ENCODE assay signal across 1 cellular context in the genomic region with DNA sequence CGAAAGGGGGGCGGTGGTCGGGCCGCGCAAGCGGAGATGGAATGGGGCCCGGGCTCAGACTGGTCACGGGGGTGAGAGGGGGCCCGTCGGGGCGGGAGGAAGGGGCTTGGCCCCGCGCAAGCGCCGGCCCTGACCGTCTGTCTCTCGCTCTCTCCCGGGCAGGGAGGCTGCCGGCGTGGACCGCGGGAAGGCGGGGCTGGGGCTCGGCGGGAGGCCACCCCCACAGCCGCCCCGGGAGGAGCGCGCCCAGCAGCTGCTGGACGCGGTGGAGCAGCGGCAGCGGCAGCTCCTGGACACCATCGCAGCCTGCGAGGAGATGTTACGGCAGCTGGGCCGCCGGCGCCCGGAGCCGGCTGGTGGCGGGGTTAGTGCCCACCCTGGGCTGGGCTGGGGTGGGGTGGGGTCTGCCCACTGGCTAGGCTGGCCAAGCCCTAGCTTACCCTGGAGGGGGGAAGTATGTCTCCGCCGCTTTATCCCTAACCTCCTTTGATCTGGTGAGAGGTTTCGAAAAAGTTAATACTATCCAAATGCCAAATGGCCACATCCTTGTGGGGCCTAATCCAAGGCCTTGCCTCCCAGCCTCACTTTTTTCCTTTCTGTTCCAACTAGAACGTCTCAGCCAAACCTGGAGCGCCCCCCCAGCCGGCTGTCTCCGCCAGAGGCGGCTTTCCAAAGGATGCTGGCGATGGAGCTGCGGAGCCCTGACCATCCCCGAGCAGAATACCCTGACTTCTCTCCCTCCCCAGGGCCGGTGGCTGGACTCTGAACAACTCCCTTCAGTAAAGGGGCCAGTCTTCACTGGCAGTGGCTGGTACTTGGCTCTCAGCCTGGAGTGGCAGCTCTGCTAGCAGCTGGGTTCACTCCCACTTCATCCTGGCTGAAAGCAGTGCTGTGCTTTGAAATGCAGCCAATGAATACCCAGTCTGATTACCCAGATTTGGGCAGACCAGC.
TF ChIP-seq lines count a peak whose summit lies in the region.

No MANE protein-coding gene starts in this region.

TF ChIP-seq in K562, 482 proteins besides CTCF, POLR2A, EP300 and RAD21 (continued from another document and continues in another):
- TF ChIP-seq, protein P1, sequence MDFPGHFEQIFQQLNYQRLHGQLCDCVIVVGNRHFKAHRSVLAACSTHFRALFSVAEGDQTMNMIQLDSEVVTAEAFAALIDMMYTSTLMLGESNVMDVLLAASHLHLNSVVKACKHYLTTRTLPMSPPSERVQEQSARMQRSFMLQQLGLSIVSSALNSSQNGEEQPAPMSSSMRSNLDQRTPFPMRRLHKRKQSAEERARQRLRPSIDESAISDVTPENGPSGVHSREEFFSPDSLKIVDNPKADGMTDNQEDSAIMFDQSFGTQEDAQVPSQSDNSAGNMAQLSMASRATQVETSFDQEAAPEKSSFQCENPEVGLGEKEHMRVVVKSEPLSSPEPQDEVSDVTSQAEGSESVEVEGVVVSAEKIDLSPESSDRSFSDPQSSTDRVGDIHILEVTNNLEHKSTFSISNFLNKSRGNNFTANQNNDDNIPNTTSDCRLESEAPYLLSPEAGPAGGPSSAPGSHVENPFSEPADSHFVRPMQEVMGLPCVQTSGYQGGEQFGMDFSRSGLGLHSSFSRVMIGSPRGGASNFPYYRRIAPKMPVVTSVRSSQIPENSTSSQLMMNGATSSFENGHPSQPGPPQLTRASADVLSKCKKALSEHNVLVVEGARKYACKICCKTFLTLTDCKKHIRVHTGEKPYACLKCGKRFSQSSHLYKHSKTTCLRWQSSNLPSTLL (IDR thresholded peaks at IDR 0.05), result no peak
- TF ChIP-seq TBP (optimal IDR thresholded peaks at IDR 0.05; ENCODE audit: low read depth, low read length), result peak; percentile 15
- TF ChIP-seq ZC3H11A (IDR thresholded peaks at IDR 0.05; ENCODE audit: low read depth, low read length), result no peak
- TF ChIP-seq, protein P2, sequence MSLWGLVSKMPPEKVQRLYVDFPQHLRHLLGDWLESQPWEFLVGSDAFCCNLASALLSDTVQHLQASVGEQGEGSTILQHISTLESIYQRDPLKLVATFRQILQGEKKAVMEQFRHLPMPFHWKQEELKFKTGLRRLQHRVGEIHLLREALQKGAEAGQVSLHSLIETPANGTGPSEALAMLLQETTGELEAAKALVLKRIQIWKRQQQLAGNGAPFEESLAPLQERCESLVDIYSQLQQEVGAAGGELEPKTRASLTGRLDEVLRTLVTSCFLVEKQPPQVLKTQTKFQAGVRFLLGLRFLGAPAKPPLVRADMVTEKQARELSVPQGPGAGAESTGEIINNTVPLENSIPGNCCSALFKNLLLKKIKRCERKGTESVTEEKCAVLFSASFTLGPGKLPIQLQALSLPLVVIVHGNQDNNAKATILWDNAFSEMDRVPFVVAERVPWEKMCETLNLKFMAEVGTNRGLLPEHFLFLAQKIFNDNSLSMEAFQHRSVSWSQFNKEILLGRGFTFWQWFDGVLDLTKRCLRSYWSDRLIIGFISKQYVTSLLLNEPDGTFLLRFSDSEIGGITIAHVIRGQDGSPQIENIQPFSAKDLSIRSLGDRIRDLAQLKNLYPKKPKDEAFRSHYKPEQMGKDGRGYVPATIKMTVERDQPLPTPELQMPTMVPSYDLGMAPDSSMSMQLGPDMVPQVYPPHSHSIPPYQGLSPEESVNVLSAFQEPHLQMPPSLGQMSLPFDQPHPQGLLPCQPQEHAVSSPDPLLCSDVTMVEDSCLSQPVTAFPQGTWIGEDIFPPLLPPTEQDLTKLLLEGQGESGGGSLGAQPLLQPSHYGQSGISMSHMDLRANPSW (CRISPR knock-in tag; IDR thresholded peaks at IDR 0.05), result no peak
- TF ChIP-seq SPI1 (IDR thresholded peaks at IDR 0.05; ENCODE audit: borderline replicate concordance, low read depth, low read length), result no peak
- peak in 1 of 2 experiments; percentile 52; a peak in 1 of 4 replicates for TF ChIP-seq SRF (CRISPR knock-in tag; IDR thresholded peaks at IDR 0.05)
- TF ChIP-seq, protein P3, sequence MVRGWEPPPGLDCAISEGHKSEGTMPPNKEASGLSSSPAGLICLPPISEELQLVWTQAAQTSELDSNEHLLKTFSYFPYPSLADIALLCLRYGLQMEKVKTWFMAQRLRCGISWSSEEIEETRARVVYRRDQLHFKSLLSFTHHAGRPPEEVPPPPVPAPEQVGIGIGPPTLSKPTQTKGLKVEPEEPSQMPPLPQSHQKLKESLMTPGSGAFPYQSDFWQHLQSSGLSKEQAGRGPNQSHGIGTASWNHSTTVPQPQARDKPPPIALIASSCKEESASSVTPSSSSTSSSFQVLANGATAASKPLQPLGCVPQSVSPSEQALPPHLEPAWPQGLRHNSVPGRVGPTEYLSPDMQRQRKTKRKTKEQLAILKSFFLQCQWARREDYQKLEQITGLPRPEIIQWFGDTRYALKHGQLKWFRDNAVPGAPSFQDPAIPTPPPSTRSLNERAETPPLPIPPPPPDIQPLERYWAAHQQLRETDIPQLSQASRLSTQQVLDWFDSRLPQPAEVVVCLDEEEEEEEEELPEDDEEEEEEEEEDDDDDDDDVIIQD (CRISPR knock-in tag; IDR thresholded peaks at IDR 0.05), result no peak
- TF ChIP-seq, protein P4, sequence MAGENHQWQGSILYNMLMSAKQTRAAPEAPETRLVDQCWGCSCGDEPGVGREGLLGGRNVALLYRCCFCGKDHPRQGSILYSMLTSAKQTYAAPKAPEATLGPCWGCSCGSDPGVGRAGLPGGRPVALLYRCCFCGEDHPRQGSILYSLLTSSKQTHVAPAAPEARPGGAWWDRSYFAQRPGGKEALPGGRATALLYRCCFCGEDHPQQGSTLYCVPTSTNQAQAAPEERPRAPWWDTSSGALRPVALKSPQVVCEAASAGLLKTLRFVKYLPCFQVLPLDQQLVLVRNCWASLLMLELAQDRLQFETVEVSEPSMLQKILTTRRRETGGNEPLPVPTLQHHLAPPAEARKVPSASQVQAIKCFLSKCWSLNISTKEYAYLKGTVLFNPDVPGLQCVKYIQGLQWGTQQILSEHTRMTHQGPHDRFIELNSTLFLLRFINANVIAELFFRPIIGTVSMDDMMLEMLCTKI (IDR thresholded peaks at IDR 0.05; ENCODE audit: partially characterized antibody), result no peak
- no peak for TF ChIP-seq FOXM1 (IDR thresholded peaks at IDR 0.05; ENCODE audit: low read depth)
- no peak for TF ChIP-seq FOXM1 (CRISPR knock-in tag; IDR thresholded peaks at IDR 0.05; ENCODE audit: low read depth)
- TF ChIP-seq CCAR2 (IDR thresholded peaks at IDR 0.05; ENCODE audit: low read depth, low read length), result no peak
- peak; percentile 90 to 91 for TF ChIP-seq NRF1 (conservative IDR thresholded peaks at IDR 0.05 in 1 of 2, IDR thresholded peaks at IDR 0.05 in 1 of 2)
- no peak for TF ChIP-seq POLR3G (IDR thresholded peaks at IDR 0.05; ENCODE audit: extremely low read depth, insufficient read length, insufficient replicate concordance)
- peak; percentile 73 for TF ChIP-seq CXXC5 (CRISPR knock-in tag; IDR thresholded peaks at IDR 0.05)
- TF ChIP-seq CBX3 (IDR thresholded peaks at IDR 0.05; ENCODE audit: borderline replicate concordance in 1 of 2, low read length in 2 of 2), result no peak
- TF ChIP-seq, protein P5, sequence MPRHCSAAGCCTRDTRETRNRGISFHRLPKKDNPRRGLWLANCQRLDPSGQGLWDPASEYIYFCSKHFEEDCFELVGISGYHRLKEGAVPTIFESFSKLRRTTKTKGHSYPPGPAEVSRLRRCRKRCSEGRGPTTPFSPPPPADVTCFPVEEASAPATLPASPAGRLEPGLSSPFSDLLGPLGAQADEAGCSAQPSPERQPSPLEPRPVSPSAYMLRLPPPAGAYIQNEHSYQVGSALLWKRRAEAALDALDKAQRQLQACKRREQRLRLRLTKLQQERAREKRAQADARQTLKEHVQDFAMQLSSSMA (CRISPR knock-in tag; IDR thresholded peaks at IDR 0.05), result no peak
- TF ChIP-seq SRSF9 (IDR thresholded peaks at IDR 0.05; ENCODE audit: borderline replicate concordance, low read depth, low read length), result no peak
- TF ChIP-seq SAFB (IDR thresholded peaks at IDR 0.05; ENCODE audit: borderline replicate concordance, low read depth, low read length), result no peak; the same call in 1 of the 2 replicates
- TF ChIP-seq, protein P6, sequence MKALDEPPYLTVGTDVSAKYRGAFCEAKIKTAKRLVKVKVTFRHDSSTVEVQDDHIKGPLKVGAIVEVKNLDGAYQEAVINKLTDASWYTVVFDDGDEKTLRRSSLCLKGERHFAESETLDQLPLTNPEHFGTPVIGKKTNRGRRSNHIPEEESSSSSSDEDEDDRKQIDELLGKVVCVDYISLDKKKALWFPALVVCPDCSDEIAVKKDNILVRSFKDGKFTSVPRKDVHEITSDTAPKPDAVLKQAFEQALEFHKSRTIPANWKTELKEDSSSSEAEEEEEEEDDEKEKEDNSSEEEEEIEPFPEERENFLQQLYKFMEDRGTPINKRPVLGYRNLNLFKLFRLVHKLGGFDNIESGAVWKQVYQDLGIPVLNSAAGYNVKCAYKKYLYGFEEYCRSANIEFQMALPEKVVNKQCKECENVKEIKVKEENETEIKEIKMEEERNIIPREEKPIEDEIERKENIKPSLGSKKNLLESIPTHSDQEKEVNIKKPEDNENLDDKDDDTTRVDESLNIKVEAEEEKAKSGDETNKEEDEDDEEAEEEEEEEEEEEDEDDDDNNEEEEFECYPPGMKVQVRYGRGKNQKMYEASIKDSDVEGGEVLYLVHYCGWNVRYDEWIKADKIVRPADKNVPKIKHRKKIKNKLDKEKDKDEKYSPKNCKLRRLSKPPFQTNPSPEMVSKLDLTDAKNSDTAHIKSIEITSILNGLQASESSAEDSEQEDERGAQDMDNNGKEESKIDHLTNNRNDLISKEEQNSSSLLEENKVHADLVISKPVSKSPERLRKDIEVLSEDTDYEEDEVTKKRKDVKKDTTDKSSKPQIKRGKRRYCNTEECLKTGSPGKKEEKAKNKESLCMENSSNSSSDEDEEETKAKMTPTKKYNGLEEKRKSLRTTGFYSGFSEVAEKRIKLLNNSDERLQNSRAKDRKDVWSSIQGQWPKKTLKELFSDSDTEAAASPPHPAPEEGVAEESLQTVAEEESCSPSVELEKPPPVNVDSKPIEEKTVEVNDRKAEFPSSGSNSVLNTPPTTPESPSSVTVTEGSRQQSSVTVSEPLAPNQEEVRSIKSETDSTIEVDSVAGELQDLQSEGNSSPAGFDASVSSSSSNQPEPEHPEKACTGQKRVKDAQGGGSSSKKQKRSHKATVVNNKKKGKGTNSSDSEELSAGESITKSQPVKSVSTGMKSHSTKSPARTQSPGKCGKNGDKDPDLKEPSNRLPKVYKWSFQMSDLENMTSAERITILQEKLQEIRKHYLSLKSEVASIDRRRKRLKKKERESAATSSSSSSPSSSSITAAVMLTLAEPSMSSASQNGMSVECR (CRISPR knock-in tag; IDR thresholded peaks at IDR 0.05), result peak; percentile 39; the same call in 1 of the 2 replicates
- TF ChIP-seq, protein P7, sequence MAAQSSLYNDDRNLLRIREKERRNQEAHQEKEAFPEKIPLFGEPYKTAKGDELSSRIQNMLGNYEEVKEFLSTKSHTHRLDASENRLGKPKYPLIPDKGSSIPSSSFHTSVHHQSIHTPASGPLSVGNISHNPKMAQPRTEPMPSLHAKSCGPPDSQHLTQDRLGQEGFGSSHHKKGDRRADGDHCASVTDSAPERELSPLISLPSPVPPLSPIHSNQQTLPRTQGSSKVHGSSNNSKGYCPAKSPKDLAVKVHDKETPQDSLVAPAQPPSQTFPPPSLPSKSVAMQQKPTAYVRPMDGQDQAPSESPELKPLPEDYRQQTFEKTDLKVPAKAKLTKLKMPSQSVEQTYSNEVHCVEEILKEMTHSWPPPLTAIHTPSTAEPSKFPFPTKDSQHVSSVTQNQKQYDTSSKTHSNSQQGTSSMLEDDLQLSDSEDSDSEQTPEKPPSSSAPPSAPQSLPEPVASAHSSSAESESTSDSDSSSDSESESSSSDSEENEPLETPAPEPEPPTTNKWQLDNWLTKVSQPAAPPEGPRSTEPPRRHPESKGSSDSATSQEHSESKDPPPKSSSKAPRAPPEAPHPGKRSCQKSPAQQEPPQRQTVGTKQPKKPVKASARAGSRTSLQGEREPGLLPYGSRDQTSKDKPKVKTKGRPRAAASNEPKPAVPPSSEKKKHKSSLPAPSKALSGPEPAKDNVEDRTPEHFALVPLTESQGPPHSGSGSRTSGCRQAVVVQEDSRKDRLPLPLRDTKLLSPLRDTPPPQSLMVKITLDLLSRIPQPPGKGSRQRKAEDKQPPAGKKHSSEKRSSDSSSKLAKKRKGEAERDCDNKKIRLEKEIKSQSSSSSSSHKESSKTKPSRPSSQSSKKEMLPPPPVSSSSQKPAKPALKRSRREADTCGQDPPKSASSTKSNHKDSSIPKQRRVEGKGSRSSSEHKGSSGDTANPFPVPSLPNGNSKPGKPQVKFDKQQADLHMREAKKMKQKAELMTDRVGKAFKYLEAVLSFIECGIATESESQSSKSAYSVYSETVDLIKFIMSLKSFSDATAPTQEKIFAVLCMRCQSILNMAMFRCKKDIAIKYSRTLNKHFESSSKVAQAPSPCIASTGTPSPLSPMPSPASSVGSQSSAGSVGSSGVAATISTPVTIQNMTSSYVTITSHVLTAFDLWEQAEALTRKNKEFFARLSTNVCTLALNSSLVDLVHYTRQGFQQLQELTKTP (IDR thresholded peaks at IDR 0.05; ENCODE audit: low read depth in 1 of 2, partially characterized antibody in 2 of 2), result no peak
- TF ChIP-seq FUS (optimal IDR thresholded peaks at IDR 0.05; ENCODE audit: low read depth, low read length), result peak; percentile 73
- no peak for TF ChIP-seq NCOA2 (IDR thresholded peaks at IDR 0.05; ENCODE audit: partially characterized antibody in 2 of 2)
- TF ChIP-seq, protein P8, sequence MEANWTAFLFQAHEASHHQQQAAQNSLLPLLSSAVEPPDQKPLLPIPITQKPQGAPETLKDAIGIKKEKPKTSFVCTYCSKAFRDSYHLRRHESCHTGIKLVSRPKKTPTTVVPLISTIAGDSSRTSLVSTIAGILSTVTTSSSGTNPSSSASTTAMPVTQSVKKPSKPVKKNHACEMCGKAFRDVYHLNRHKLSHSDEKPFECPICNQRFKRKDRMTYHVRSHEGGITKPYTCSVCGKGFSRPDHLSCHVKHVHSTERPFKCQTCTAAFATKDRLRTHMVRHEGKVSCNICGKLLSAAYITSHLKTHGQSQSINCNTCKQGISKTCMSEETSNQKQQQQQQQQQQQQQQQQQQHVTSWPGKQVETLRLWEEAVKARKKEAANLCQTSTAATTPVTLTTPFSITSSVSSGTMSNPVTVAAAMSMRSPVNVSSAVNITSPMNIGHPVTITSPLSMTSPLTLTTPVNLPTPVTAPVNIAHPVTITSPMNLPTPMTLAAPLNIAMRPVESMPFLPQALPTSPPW (CRISPR knock-in tag; IDR thresholded peaks at IDR 0.05), result peak; percentile 90
- TF ChIP-seq, protein P9, sequence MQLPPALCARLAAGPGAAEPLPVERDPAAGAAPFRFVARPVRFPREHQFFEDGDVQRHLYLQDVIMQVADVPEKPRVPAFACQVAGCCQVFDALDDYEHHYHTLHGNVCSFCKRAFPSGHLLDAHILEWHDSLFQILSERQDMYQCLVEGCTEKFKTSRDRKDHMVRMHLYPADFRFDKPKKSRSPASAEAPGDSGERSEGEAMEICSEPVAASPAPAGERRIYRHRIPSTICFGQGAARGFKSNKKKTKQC (CRISPR knock-in tag; IDR thresholded peaks at IDR 0.05), result peak; percentile 94
- TF ChIP-seq NR3C1 (CRISPR knock-in tag; IDR thresholded peaks at IDR 0.05), result no peak
- TF ChIP-seq CHD2 (IDR thresholded peaks at IDR 0.05; ENCODE audit: low read depth, low read length), result no peak
- TF ChIP-seq MTA3 (IDR thresholded peaks at IDR 0.05; ENCODE audit: borderline replicate concordance), result no peak
- TF ChIP-seq ZKSCAN1 (IDR thresholded peaks at IDR 0.05; ENCODE audit: low read depth, low read length), result no peak
- TF ChIP-seq, protein P10, sequence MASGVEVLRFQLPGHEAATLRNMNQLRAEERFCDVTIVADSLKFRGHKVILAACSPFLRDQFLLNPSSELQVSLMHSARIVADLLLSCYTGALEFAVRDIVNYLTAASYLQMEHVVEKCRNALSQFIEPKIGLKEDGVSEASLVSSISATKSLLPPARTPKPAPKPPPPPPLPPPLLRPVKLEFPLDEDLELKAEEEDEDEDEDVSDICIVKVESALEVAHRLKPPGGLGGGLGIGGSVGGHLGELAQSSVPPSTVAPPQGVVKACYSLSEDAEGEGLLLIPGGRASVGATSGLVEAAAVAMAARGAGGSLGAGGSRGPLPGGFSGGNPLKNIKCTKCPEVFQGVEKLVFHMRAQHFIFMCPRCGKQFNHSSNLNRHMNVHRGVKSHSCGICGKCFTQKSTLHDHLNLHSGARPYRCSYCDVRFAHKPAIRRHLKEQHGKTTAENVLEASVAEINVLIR (CRISPR knock-in tag; IDR thresholded peaks at IDR 0.05), result no peak
- TF ChIP-seq SMARCA4 (IDR thresholded peaks at IDR 0.05), result no peak
- TF ChIP-seq GABPB2 (CRISPR knock-in tag; conservative IDR thresholded peaks at IDR 0.05), result no peak
- no peak for TF ChIP-seq HMG20B (CRISPR knock-in tag; IDR thresholded peaks at IDR 0.05)
